Comparison of ENCODE assay signal across 30 cellular contexts in genomic region chr1:1559066-1559465, GRCh38. TPM values are rescaled to one million over a fixed set of nuclear protein-coding genes. Genes with fewer than 3 reads are reported as not detected.
DNase-seq lines count a peak whose midpoint lies in the region; ATAC-seq, FAIRE-seq and TF ChIP-seq lines count a peak whose summit lies in the region.
"Had no signal": no experiment of that assay in that cellular context is flagged by ENCODE, and none has a peak within 500 bp of the region (broad histone marks: within the 10 kb centered on the region; RNA-seq: fewer than 3 reads in every experiment).

No MANE protein-coding gene starts in this region.

- dilution Hi-C loops in endothelial cell of umbilical vein (cut with MboI; ENCODE audit: extremely low pct_ligation_motif_present, low sequenced_read_pairs): no loop called here

- H3K79me2 ChIP-seq in endothelial cell of umbilical vein (ENCODE audit: control insufficient read depth, insufficient read depth, low read length): peaks cover 18% of the 10 kb centered on the region

- no peak for ATAC-seq in natural killer cell
- ATAC-seq in natural killer cell treated with Interleukin-12 subunit alpha and Interleukin-12 subunit beta and Interleukin-15 and Interleukin-18, amount 100 ng/mL, for 72 hours: no peak
- ATAC-seq: heart right ventricle; sciatic nerve; stimulated activated effector memory CD8-positive, alpha-beta T cell treated with anti-CD3 and anti-CD28 coated beads, Interleukin-12 subunit alpha, Interleukin-12 subunit beta, amount 100 ng/mL, for 72 hours; upper lobe of right lung had no signal

- POLR2A ChIA-PET in endothelial cell of umbilical vein (lab: Charles Lee): no interaction called here

- intact Hi-C loops in natural killer cell (cut with micrococcal nuclease) (no loop called here), endothelial cell of umbilical vein (cut with micrococcal nuclease) (no loop called here), head of caudate nucleus (cut with DNase I) (no loop called here), lower leg skin (cut with DNase I; ENCODE audit: low total_unique reads) (no loop called here)

- no peak overlapping the region for H3K4me3 Mint-ChIP-seq in natural killer cell
- no peak overlapping the region for H3K4me3 Mint-ChIP-seq in natural killer cell treated with Interleukin-12 subunit alpha and Interleukin-12 subunit beta and Interleukin-15 and Interleukin-18, amount 100 ng/mL, for 72 hours
- H3K4me3 Mint-ChIP-seq in activated naive CD8-positive, alpha-beta T cell: no peak overlapping the region
- H3K4me3 Mint-ChIP-seq: activated CD4-positive, alpha-beta T cell treated with anti-CD3 and anti-CD28 coated beads, Interleukin-2, amount 10 ng/mL, durations not matched to agents 7 days and 5 days; stimulated activated effector memory CD8-positive, alpha-beta T cell treated with anti-CD3 and anti-CD28 coated beads, Interleukin-12 subunit alpha, Interleukin-12 subunit beta, amount 100 ng/mL, for 72 hours; T-helper 1 cell treated with Interleukin-12 subunit alpha and Interleukin-12 subunit beta and Interleukin-4 antibody, amounts not matched to agents 30 μg/mL and 1 μg/mL, for 36 hours had no signal

- TF ChIP-seq POLR2A in endothelial cell of umbilical vein (IDR thresholded peaks at IDR 0.05; ENCODE audit: low read depth, low read length) (no peak), lower leg skin (IDR thresholded peaks at IDR 0.05) (no peak)

- H4K20me1 ChIP-seq in endothelial cell of umbilical vein (replicated peaks; ENCODE audit: control insufficient read depth, extremely low read depth, insufficient read depth, low read length): no peaks in the 10 kb centered on the region

- H3K4me3 ChIP-seq in endothelial cell of umbilical vein (replicated peaks in 1 of 3; ENCODE audit: insufficient read depth in 1 of 3, low read depth in 1 of 3, low read length in 3 of 3) (no peak overlapping the region), lower leg skin (ENCODE audit: low read depth, poor library complexity, severe bottlenecking) (no peak overlapping the region)
- H3K4me3 ChIP-seq: BLaER1, dorsolateral prefrontal cortex, heart right ventricle, lung, upper lobe of right lung had no signal

- no TSS peak for BruUV-seq in endothelial cell of umbilical vein (replicated peaks; lab: Mats Ljungman, UMichigan)

- CTCF ChIA-PET in endothelial cell of umbilical vein (lab: Charles Lee): no interaction called here

- H3K9me3 Mint-ChIP-seq in natural killer cell: no peaks in the 10 kb centered on the region
- H3K9me3 Mint-ChIP-seq in natural killer cell treated with Interleukin-12 subunit alpha and Interleukin-12 subunit beta and Interleukin-15 and Interleukin-18, amount 100 ng/mL, for 72 hours: no peaks in the 10 kb centered on the region
- H3K9me3 Mint-ChIP-seq in activated naive CD8-positive, alpha-beta T cell (ENCODE audit: low read depth): no peaks in the 10 kb centered on the region
- H3K9me3 Mint-ChIP-seq: activated CD4-positive, alpha-beta T cell treated with anti-CD3 and anti-CD28 coated beads, Interleukin-2, amount 10 ng/mL, durations not matched to agents 7 days and 5 days; stimulated activated effector memory CD8-positive, alpha-beta T cell treated with anti-CD3 and anti-CD28 coated beads, Interleukin-12 subunit alpha, Interleukin-12 subunit beta, amount 100 ng/mL, for 72 hours; T-helper 1 cell treated with Interleukin-12 subunit alpha and Interleukin-12 subunit beta and Interleukin-4 antibody, amounts not matched to agents 30 μg/mL and 1 μg/mL, for 36 hours had no signal

- H3K4me1 Mint-ChIP-seq in natural killer cell: peaks cover 5 to 15% of the 10 kb centered on the region in 2 donors
- peaks cover 6 to 18% of the 10 kb centered on the region in 2 donors for H3K4me1 Mint-ChIP-seq in natural killer cell treated with Interleukin-12 subunit alpha and Interleukin-12 subunit beta and Interleukin-15 and Interleukin-18, amount 100 ng/mL, for 72 hours (ENCODE audit: low read depth in 2 of 2)
- no peaks in the 10 kb centered on the region for H3K4me1 Mint-ChIP-seq in activated naive CD8-positive, alpha-beta T cell (ENCODE audit: low read depth)
- H3K4me1 Mint-ChIP-seq: activated CD4-positive, alpha-beta T cell treated with anti-CD3 and anti-CD28 coated beads, Interleukin-2, amount 10 ng/mL, durations not matched to agents 7 days and 5 days had no signal

- H3K9me3 ChIP-seq in endothelial cell of umbilical vein (replicated peaks; ENCODE audit: control insufficient read depth, insufficient read depth, low read length): no peaks in the 10 kb centered on the region
- H3K9me3 ChIP-seq: BLaER1, heart right ventricle, upper lobe of right lung had no signal

- no peak overlapping the region for H3K4me2 ChIP-seq in endothelial cell of umbilical vein (ENCODE audit: insufficient read depth, low read length)
- H3K4me2 ChIP-seq: BLaER1 had no signal

- no peak overlapping the region for H3K9ac ChIP-seq in endothelial cell of umbilical vein (replicated peaks; ENCODE audit: extremely low read depth, insufficient read depth, low read length)
- H3K9ac ChIP-seq: BLaER1 had no signal

- H3K36me3 Mint-ChIP-seq in natural killer cell: no peaks in the 10 kb centered on the region
- no peaks in the 10 kb centered on the region for H3K36me3 Mint-ChIP-seq in natural killer cell treated with Interleukin-12 subunit alpha and Interleukin-12 subunit beta and Interleukin-15 and Interleukin-18, amount 100 ng/mL, for 72 hours
- H3K36me3 Mint-ChIP-seq in activated naive CD8-positive, alpha-beta T cell: no peaks in the 10 kb centered on the region

- H2AFZ ChIP-seq in endothelial cell of umbilical vein (ENCODE audit: low read depth, low read length): no peak overlapping the region

- FAIRE-seq in endothelial cell of umbilical vein (lab: Jason Lieb, UNC): no peak

- H3K27me3 Mint-ChIP-seq in natural killer cell (ENCODE audit: low read depth in 2 of 2): no peaks in the 10 kb centered on the region
- H3K27me3 Mint-ChIP-seq in natural killer cell treated with Interleukin-12 subunit alpha and Interleukin-12 subunit beta and Interleukin-15 and Interleukin-18, amount 100 ng/mL, for 72 hours: no peaks in the 10 kb centered on the region
- H3K27me3 Mint-ChIP-seq in activated naive CD8-positive, alpha-beta T cell: no peaks in the 10 kb centered on the region
- H3K27me3 Mint-ChIP-seq: activated CD4-positive, alpha-beta T cell treated with anti-CD3 and anti-CD28 coated beads, Interleukin-2, amount 10 ng/mL, durations not matched to agents 7 days and 5 days had no signal

- no peak overlapping the region for H3K27ac ChIP-seq in endothelial cell of umbilical vein (ENCODE audit: insufficient read depth, low read depth, low read length)
- H3K27ac ChIP-seq: BLaER1, heart right ventricle, HL-60, upper lobe of right lung had no signal

- no peaks in the 10 kb centered on the region for H3K9me1 ChIP-seq in endothelial cell of umbilical vein (replicated peaks; ENCODE audit: control insufficient read depth, extremely low read depth, insufficient read depth, low read length)

- H3K27ac Mint-ChIP-seq in natural killer cell: peak overlapping the region; percentile 31 to 45
- H3K27ac Mint-ChIP-seq in natural killer cell treated with Interleukin-12 subunit alpha and Interleukin-12 subunit beta and Interleukin-15 and Interleukin-18, amount 100 ng/mL, for 72 hours: no peak overlapping the region
- peak overlapping the region; percentile 34 for H3K27ac Mint-ChIP-seq in activated naive CD8-positive, alpha-beta T cell
- H3K27ac Mint-ChIP-seq: activated CD4-positive, alpha-beta T cell treated with anti-CD3 and anti-CD28 coated beads, Interleukin-2, amount 10 ng/mL, durations not matched to agents 7 days and 5 days; stimulated activated effector memory CD8-positive, alpha-beta T cell treated with anti-CD3 and anti-CD28 coated beads, Interleukin-12 subunit alpha, Interleukin-12 subunit beta, amount 100 ng/mL, for 72 hours; T-helper 1 cell treated with Interleukin-12 subunit alpha and Interleukin-12 subunit beta and Interleukin-4 antibody, amounts not matched to agents 30 μg/mL and 1 μg/mL, for 36 hours had no signal

- no peak for DNase-seq in natural killer cell
- no peak for DNase-seq in natural killer cell treated with Interleukin-12 subunit alpha and Interleukin-12 subunit beta and Interleukin-15 and Interleukin-18, amount 100 ng/mL, for 72 hours (ENCODE audit: low spot score)
- DNase-seq in endothelial cell of umbilical vein (ENCODE audit: low read depth, low spot score): no peak
- no peak for DNase-seq in AG20443 (ENCODE audit: low spot score)
- DNase-seq in H4 (ENCODE audit: low spot score): no peak
- DNase-seq in head of caudate nucleus: no peak
- no peak for DNase-seq in lower leg skin (ENCODE audit: low spot score in 2 of 2)
- DNase-seq: ACHN; activated CD4-positive, alpha-beta T cell treated with anti-CD3 and anti-CD28 coated beads, Interleukin-2, amount 10 ng/mL, durations not matched to agents 7 days and 5 days; cerebellar nuclear complex; DND-41; dorsolateral prefrontal cortex; foreskin fibroblast; heart right ventricle; Karpas-422; MV-4-11; NCI-H446; NCI-H82; RPMI8226; stimulated activated CD4-positive, alpha-beta T cell treated with anti-CD3 and anti-CD28 coated beads, Interleukin-12 subunit alpha, Interleukin-12 subunit beta, amount 100 ng/mL, for 4 hours; stimulated activated CD4-positive, alpha-beta T cell treated with anti-CD3 and anti-CD28 coated beads, Interleukin-4, amount 100 ng/mL, for 24 hours; substantia nigra; upper lobe of right lung had no signal

- no peaks in the 10 kb centered on the region for H3K27me3 ChIP-seq in endothelial cell of umbilical vein (ENCODE audit: control insufficient read depth in 2 of 2, insufficient read depth in 2 of 2, low read length in 2 of 2)
- H3K27me3 ChIP-seq: BLaER1, dorsolateral prefrontal cortex, heart right ventricle, upper lobe of right lung had no signal

- no peaks in the 10 kb centered on the region for H3K4me1 ChIP-seq in endothelial cell of umbilical vein (ENCODE audit: control insufficient read depth, extremely low read depth, insufficient read depth, low read length)
- H3K4me1 ChIP-seq: upper lobe of right lung had no signal

- WGBS in lower leg skin, 2 donors: 74 to 81% methylated on average over 17 of the region's 17 CpGs

- peaks cover 10 to 24% of the 10 kb centered on the region in 2 experiments for H3K36me3 ChIP-seq in endothelial cell of umbilical vein (ENCODE audit: control insufficient read depth in 2 of 2, extremely low read depth in 1 of 2, insufficient read depth in 2 of 2, low read length in 2 of 2)

- TF ChIP-seq CTCF in natural killer cell (IDR thresholded peaks at IDR 0.05): no peak
- no peak for TF ChIP-seq CTCF in endothelial cell of umbilical vein (IDR thresholded peaks at IDR 0.05; ENCODE audit: extremely low read depth in 1 of 2, insufficient read depth in 1 of 2, low read depth in 1 of 2, low read length in 2 of 2)
- no peak for TF ChIP-seq CTCF in lower leg skin (IDR thresholded peaks at IDR 0.05)

RNA-seq across cellular contexts. Expression of gene SSU72, which starts 15.6 kb away (rescaled TPM):
- total RNA-seq in natural killer cell: 100 to 1,000 TPM in 1 of 3 donors, 10 to 100 TPM in 2; 87.5 to 107 (median 93.9) TPM
- 100 to 1,000 TPM in 1 of 2 donors, 10 to 100 TPM in 1; 97.6 to 146 TPM for total RNA-seq in natural killer cell treated with Interleukin-12 subunit alpha and Interleukin-12 subunit beta and Interleukin-15 and Interleukin-18, amount 100 ng/mL, for 72 hours
- 124 and 129 TPM in 2 replicates for total RNA-seq in endothelial cell of umbilical vein
- polyA plus RNA-seq in endothelial cell of umbilical vein: 78.2 and 85.9 TPM in 2 replicates
- polyA plus RNA-seq in endothelial cell of umbilical vein (2011; cell fraction: cytosol; rRNA removed): 92.7 and 101 TPM in 2 replicates
- polyA plus RNA-seq in endothelial cell of umbilical vein (2011; cell fraction: nucleus; rRNA removed): 89.0 and 97.5 TPM in 2 replicates
- polyA plus RNA-seq in endothelial cell of umbilical vein (2012): 119 and 136 TPM in 2 replicates
- 70.4 and 74.1 TPM in 2 replicates for polyA minus RNA-seq in endothelial cell of umbilical vein
- polyA minus RNA-seq in endothelial cell of umbilical vein (2011; cell fraction: cytosol; rRNA and poly(A)+ RNA removed): 82.5 TPM
- polyA minus RNA-seq in endothelial cell of umbilical vein (2011; cell fraction: nucleus; rRNA and poly(A)+ RNA removed): 41.3 and 53.5 TPM in 2 replicates
- 83.4 and 130 TPM in 2 replicates for total RNA-seq in H4 (2014; rRNA removed; shearing (Covaris generic))
- 100 to 1,000 TPM in 3 of 4 donors, 10 to 100 TPM in 1; 96.4 to 163 (median 123) TPM for total RNA-seq in lower leg skin

RNA-seq across cellular contexts. Expression of gene TMEM240, which starts 18.6 kb away (rescaled TPM):
- total RNA-seq in natural killer cell (under 1 TPM; 0.35 to 1.00 (median 0.83) TPM), endothelial cell of umbilical vein (7.0 and 8.8 TPM in 2 replicates), lower leg skin (1 to 10 TPM in 2 of 4 donors, under 1 TPM in 1, not detected in 1; 0.57 to 2.6 (median 2.0) TPM)
- total RNA-seq in natural killer cell treated with Interleukin-12 subunit alpha and Interleukin-12 subunit beta and Interleukin-15 and Interleukin-18, amount 100 ng/mL, for 72 hours: 1 to 10 TPM in 1 of 2 donors, not detected in 1; 1.6 TPM
- 5.3 and 7.6 TPM in 2 replicates for polyA plus RNA-seq in endothelial cell of umbilical vein
- 3.3 and 4.5 TPM in 2 replicates for polyA plus RNA-seq in endothelial cell of umbilical vein (2011; cell fraction: cytosol; rRNA removed)
- 6.8 and 7.3 TPM in 2 replicates for polyA plus RNA-seq in endothelial cell of umbilical vein (2011; cell fraction: nucleus; rRNA removed)
- polyA plus RNA-seq in endothelial cell of umbilical vein (2012): 2.1 and 5.6 TPM in 2 replicates
- polyA minus RNA-seq in endothelial cell of umbilical vein: 1.1 and 1.2 TPM in 2 replicates
- not detected for polyA minus RNA-seq in endothelial cell of umbilical vein (2011; cell fraction: cytosol; rRNA and poly(A)+ RNA removed)
- polyA minus RNA-seq in endothelial cell of umbilical vein (2011; cell fraction: nucleus; rRNA and poly(A)+ RNA removed): 0.87 and 2.0 TPM in 2 replicates
- not detected in 2 replicates for total RNA-seq in H4 (2014; rRNA removed; shearing (Covaris generic))

RNA-seq across cellular contexts. Expression of gene FNDC10, which starts 40.9 kb away (rescaled TPM):
- 1 to 10 TPM; 2.8 to 3.2 (median 3.0) TPM for total RNA-seq in natural killer cell
- 1 to 10 TPM in 1 of 2 donors, under 1 TPM in 1; 0.81 to 2.4 TPM for total RNA-seq in natural killer cell treated with Interleukin-12 subunit alpha and Interleukin-12 subunit beta and Interleukin-15 and Interleukin-18, amount 100 ng/mL, for 72 hours
- 1.9 and 2.3 TPM in 2 replicates for total RNA-seq in endothelial cell of umbilical vein
- 1.5 and 2.2 TPM in 2 replicates for polyA plus RNA-seq in endothelial cell of umbilical vein
- polyA plus RNA-seq in endothelial cell of umbilical vein (2011; cell fraction: cytosol; rRNA removed): 0.79 and 1.2 TPM in 2 replicates
- 0.20 and 0.47 TPM in 2 replicates for polyA plus RNA-seq in endothelial cell of umbilical vein (2011; cell fraction: nucleus; rRNA removed)
- 0.78 and 1.2 TPM in 2 replicates for polyA plus RNA-seq in endothelial cell of umbilical vein (2012)
- 0.51 and 0.58 TPM in 2 replicates for polyA minus RNA-seq in endothelial cell of umbilical vein
- polyA minus RNA-seq in endothelial cell of umbilical vein (2011; cell fraction: cytosol; rRNA and poly(A)+ RNA removed): not detected
- 0.24 and 0.38 TPM in 2 replicates for polyA minus RNA-seq in endothelial cell of umbilical vein (2011; cell fraction: nucleus; rRNA and poly(A)+ RNA removed)
- total RNA-seq in H4 (2014; rRNA removed; shearing (Covaris generic)): 0.85 and 1.2 TPM in 2 replicates
- 10 to 100 TPM; 10.5 to 18.9 (median 13.3) TPM for total RNA-seq in lower leg skin

RNA-seq across cellular contexts. Expression of gene ATAD3A, which starts 47.1 kb away (rescaled TPM):
- total RNA-seq in natural killer cell (10 to 100 TPM; 17.3 to 37.3 (median 22.2) TPM), endothelial cell of umbilical vein (55.2 and 57.4 TPM in 2 replicates), lower leg skin (10 to 100 TPM; 23.2 to 33.3 (median 26.9) TPM)
- total RNA-seq in natural killer cell treated with Interleukin-12 subunit alpha and Interleukin-12 subunit beta and Interleukin-15 and Interleukin-18, amount 100 ng/mL, for 72 hours: 100 to 1,000 TPM in 1 of 2 donors, 10 to 100 TPM in 1; 52.7 to 126 TPM
- polyA plus RNA-seq in endothelial cell of umbilical vein: 24.9 and 28.8 TPM in 2 replicates
- 23.0 and 29.1 TPM in 2 replicates for polyA plus RNA-seq in endothelial cell of umbilical vein (2011; cell fraction: cytosol; rRNA removed)
- polyA plus RNA-seq in endothelial cell of umbilical vein (2011; cell fraction: nucleus; rRNA removed): 47.8 and 57.7 TPM in 2 replicates
- polyA plus RNA-seq in endothelial cell of umbilical vein (2012): 26.8 and 28.1 TPM in 2 replicates
- 13.7 and 22.7 TPM in 2 replicates for polyA minus RNA-seq in endothelial cell of umbilical vein
- polyA minus RNA-seq in endothelial cell of umbilical vein (2011; cell fraction: cytosol; rRNA and poly(A)+ RNA removed): 52.6 TPM
- 10.6 and 18.4 TPM in 2 replicates for polyA minus RNA-seq in endothelial cell of umbilical vein (2011; cell fraction: nucleus; rRNA and poly(A)+ RNA removed)
- total RNA-seq in H4 (2014; rRNA removed; shearing (Covaris generic)): 20.9 and 30.3 TPM in 2 replicates

RNA-seq across cellular contexts. Expression of gene MIB2, which starts 56.2 kb away (rescaled TPM):
- total RNA-seq in natural killer cell (10 to 100 TPM; 44.9 to 54.1 (median 46.0) TPM), endothelial cell of umbilical vein (39.2 and 45.0 TPM in 2 replicates), lower leg skin (100 to 1,000 TPM; 117 to 216 (median 138) TPM)
- total RNA-seq in natural killer cell treated with Interleukin-12 subunit alpha and Interleukin-12 subunit beta and Interleukin-15 and Interleukin-18, amount 100 ng/mL, for 72 hours: 10 to 100 TPM; 29.3 to 43.5 TPM
- polyA plus RNA-seq in endothelial cell of umbilical vein: 25.9 and 41.6 TPM in 2 replicates
- 7.1 and 14.2 TPM in 2 replicates for polyA plus RNA-seq in endothelial cell of umbilical vein (2011; cell fraction: cytosol; rRNA removed)
- 119 and 154 TPM in 2 replicates for polyA plus RNA-seq in endothelial cell of umbilical vein (2011; cell fraction: nucleus; rRNA removed)
- 9.4 and 16.3 TPM in 2 replicates for polyA plus RNA-seq in endothelial cell of umbilical vein (2012)
- 14.6 and 15.0 TPM in 2 replicates for polyA minus RNA-seq in endothelial cell of umbilical vein
- polyA minus RNA-seq in endothelial cell of umbilical vein (2011; cell fraction: cytosol; rRNA and poly(A)+ RNA removed): 45.3 TPM
- 25.7 and 51.4 TPM in 2 replicates for polyA minus RNA-seq in endothelial cell of umbilical vein (2011; cell fraction: nucleus; rRNA and poly(A)+ RNA removed)
- total RNA-seq in H4 (2014; rRNA removed; shearing (Covaris generic)): 11.8 and 18.5 TPM in 2 replicates

Comparison
In these comparisons a context has a peak if more than half of its experiments do, and no peak if none do; other contexts are left out.
1. H3K27ac Mint-ChIP-seq: peak in natural killer cell (2 of 2) and activated naive CD8-positive, alpha-beta T cell (single experiment); none in natural killer cell treated with Interleukin-12 subunit alpha and Interleukin-12 subunit beta and Interleukin-15 and Interleukin-18, amount 100 ng/mL, for 72 hours (0 of 2).